1 cellular context compared by ENCODE assay signal in genomic region chr1:156347337-156347736, GRCh38.
TF ChIP-seq lines count a peak whose summit lies in the region.

No MANE protein-coding gene starts in this region.

TF ChIP-seq in SK-N-SH, 30 proteins besides CTCF, POLR2A, EP300 and RAD21 (continued from another document):
- TF ChIP-seq, protein P1, sequence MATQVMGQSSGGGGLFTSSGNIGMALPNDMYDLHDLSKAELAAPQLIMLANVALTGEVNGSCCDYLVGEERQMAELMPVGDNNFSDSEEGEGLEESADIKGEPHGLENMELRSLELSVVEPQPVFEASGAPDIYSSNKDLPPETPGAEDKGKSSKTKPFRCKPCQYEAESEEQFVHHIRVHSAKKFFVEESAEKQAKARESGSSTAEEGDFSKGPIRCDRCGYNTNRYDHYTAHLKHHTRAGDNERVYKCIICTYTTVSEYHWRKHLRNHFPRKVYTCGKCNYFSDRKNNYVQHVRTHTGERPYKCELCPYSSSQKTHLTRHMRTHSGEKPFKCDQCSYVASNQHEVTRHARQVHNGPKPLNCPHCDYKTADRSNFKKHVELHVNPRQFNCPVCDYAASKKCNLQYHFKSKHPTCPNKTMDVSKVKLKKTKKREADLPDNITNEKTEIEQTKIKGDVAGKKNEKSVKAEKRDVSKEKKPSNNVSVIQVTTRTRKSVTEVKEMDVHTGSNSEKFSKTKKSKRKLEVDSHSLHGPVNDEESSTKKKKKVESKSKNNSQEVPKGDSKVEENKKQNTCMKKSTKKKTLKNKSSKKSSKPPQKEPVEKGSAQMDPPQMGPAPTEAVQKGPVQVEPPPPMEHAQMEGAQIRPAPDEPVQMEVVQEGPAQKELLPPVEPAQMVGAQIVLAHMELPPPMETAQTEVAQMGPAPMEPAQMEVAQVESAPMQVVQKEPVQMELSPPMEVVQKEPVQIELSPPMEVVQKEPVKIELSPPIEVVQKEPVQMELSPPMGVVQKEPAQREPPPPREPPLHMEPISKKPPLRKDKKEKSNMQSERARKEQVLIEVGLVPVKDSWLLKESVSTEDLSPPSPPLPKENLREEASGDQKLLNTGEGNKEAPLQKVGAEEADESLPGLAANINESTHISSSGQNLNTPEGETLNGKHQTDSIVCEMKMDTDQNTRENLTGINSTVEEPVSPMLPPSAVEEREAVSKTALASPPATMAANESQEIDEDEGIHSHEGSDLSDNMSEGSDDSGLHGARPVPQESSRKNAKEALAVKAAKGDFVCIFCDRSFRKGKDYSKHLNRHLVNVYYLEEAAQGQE (IDR thresholded peaks at IDR 0.05; ENCODE audit: low read depth, low read length), result no peak
- TF ChIP-seq TCF12 (IDR thresholded peaks at IDR 0.05) (peak; percentile 85), FOSL2 (IDR thresholded peaks at IDR 0.05; ENCODE audit: borderline replicate concordance, low read depth) (peak; percentile 24; the same call in 1 of the 2 replicates), NFIC (IDR thresholded peaks at IDR 0.05; ENCODE audit: borderline replicate concordance) (peak; percentile 80), SMC3 (IDR thresholded peaks at IDR 0.05; ENCODE audit: low read depth, low read length) (no peak), CHD2 (IDR thresholded peaks at IDR 0.05; ENCODE audit: low read length, partially characterized antibody) (no peak), FOXM1 (IDR thresholded peaks at IDR 0.05; ENCODE audit: low read depth) (no peak), TAF1 (IDR thresholded peaks at IDR 0.05; ENCODE audit: borderline replicate concordance, low read depth, low read length) (no peak), POLR2AphosphoS5 (IDR thresholded peaks at IDR 0.05; ENCODE audit: low read depth, low read length) (no peak; the same call in 1 of the 2 replicates), EZH2phosphoT487 (IDR thresholded peaks at IDR 0.05; ENCODE audit: borderline replicate concordance, low read depth) (no peak), RFX5 (IDR thresholded peaks at IDR 0.05; ENCODE audit: low read length) (no peak), MXI1 (IDR thresholded peaks at IDR 0.05; ENCODE audit: low read depth, low read length) (0 out of 2 replicates have a peak, but pooled peaks have one; percentile 33), FOXJ3 (CRISPR knock-in tag; IDR thresholded peaks at IDR 0.05) (no peak), GATA2 (CRISPR knock-in tag; IDR thresholded peaks at IDR 0.05) (no peak), JUND (IDR thresholded peaks at IDR 0.05) (0 out of 2 replicates have a peak, but pooled peaks have one; percentile 12)
- TF ChIP-seq, protein P2, sequence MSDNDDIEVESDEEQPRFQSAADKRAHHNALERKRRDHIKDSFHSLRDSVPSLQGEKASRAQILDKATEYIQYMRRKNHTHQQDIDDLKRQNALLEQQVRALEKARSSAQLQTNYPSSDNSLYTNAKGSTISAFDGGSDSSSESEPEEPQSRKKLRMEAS (IDR thresholded peaks at IDR 0.05; ENCODE audit: low read depth), result peak; percentile 69
- TF ChIP-seq, protein P3, sequence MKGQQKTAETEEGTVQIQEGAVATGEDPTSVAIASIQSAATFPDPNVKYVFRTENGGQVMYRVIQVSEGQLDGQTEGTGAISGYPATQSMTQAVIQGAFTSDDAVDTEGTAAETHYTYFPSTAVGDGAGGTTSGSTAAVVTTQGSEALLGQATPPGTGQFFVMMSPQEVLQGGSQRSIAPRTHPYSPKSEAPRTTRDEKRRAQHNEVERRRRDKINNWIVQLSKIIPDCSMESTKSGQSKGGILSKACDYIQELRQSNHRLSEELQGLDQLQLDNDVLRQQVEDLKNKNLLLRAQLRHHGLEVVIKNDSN (IDR thresholded peaks at IDR 0.05; ENCODE audit: borderline replicate concordance, low read depth), result peak; percentile 65; the same call in 1 of the 2 replicates
TF ChIP-seq in SK-N-SH: peak in this region for 7.
